Comparison of ENCODE assay signal across 10 cellular contexts in genomic region chr18:49723648-49724180, GRCh38.
DNase-seq lines count a peak whose midpoint lies in the region; ATAC-seq and TF ChIP-seq lines count a peak whose summit lies in the region.
"Had no signal": no experiment of that assay in that cellular context is flagged by ENCODE, and none has a peak within 500 bp of the region (broad histone marks: within the 10 kb centered on the region; RNA-seq: fewer than 3 reads in every experiment).

No MANE protein-coding gene starts in this region.

- BruUV-seq in PC-3 (replicated peaks; lab: Mats Ljungman, UMichigan): no TSS peak

- H3K36me3 Mint-ChIP-seq in activated T-cell treated with anti-CD3 and anti-CD28 coated beads, Interleukin-2, amount 50 U/mL, for 4 hours (ENCODE audit: insufficient read depth): no peaks in the 10 kb centered on the region

- intact Hi-C loops in PC-3 (cut with micrococcal nuclease): loop anchor here (2.0 kb wide), 2 partner anchors 33 to 161 kb away; partner anchors contain the start of gene LIPG

- H3K4me1 ChIP-seq in PC-3 (ENCODE audit: insufficient read depth, low read length): peaks cover 23% of the 10 kb centered on the region
- H3K4me1 ChIP-seq in fibroblast of lung (ENCODE audit: control insufficient read depth, extremely low read depth, insufficient read depth, low read length): peaks cover 9% of the 10 kb centered on the region
- H3K4me1 ChIP-seq in MM.1S (ENCODE audit: low read length): no peaks in the 10 kb centered on the region

- POLR2A ChIA-PET in PC-3 (lab: Charles Lee; ENCODE audit: unreplicated experiment): no interaction called here

- H3K36me3 ChIP-seq in PC-3 (ENCODE audit: low read depth, low read length): no peaks in the 10 kb centered on the region
- no peaks in the 10 kb centered on the region for H3K36me3 ChIP-seq in fibroblast of lung (ENCODE audit: control insufficient read depth, insufficient read depth, low read length)
- no peaks in the 10 kb centered on the region for H3K36me3 ChIP-seq in MM.1S (replicated peaks; ENCODE audit: insufficient read depth, low read length)

- H3K4me1 Mint-ChIP-seq in activated T-cell treated with anti-CD3 and anti-CD28 coated beads, Interleukin-2, amount 50 U/mL, for 4 hours (ENCODE audit: low read depth): peaks cover 8% of the 10 kb centered on the region

- H4K20me1 ChIP-seq in PC-3 (ENCODE audit: low read length): no peaks in the 10 kb centered on the region
- no peaks in the 10 kb centered on the region for H4K20me1 ChIP-seq in fibroblast of lung (ENCODE audit: control insufficient read depth, extremely low read depth, insufficient read depth, low read length)
- no peaks in the 10 kb centered on the region for H4K20me1 ChIP-seq in MM.1S (ENCODE audit: insufficient read depth, low read length)

- H3K79me2 ChIP-seq in PC-3 (ENCODE audit: low read length) (no peaks in the 10 kb centered on the region), fibroblast of lung (ENCODE audit: control insufficient read depth, insufficient read depth, low read length) (no peaks in the 10 kb centered on the region), MM.1S (ENCODE audit: low read length) (no peaks in the 10 kb centered on the region)

- H3K9me2 ChIP-seq in PC-3 (replicated peaks; ENCODE audit: low read length) (no peaks in the 10 kb centered on the region), MM.1S (replicated peaks; ENCODE audit: insufficient read depth, low read length) (no peaks in the 10 kb centered on the region)

- H3K4me3 Mint-ChIP-seq in activated T-cell treated with anti-CD3 and anti-CD28 coated beads, Interleukin-2, amount 50 U/mL, for 4 hours: no peak overlapping the region

- DNase-seq in activated T-cell treated with anti-CD3 and anti-CD28 coated beads, Interleukin-2, amount 50 U/mL, for 4 hours: no peak
- no peak for DNase-seq in activated T-cell treated with anti-CD3 and anti-CD28 coated beads, Interleukin-2, amount 50 U/mL, for 1 hour
- DNase-seq in PC-3 (peak; percentile 74), fibroblast of lung (ENCODE audit: low read depth in 2 of 2) (peak; percentile 78 to 87), NCI-H1417 (lab: John Stamatoyannopoulos, UW) (no peak), MM.1S (no peak)
- peak; percentile 38 for DNase-seq in stimulated activated naive CD8-positive, alpha-beta T cell treated with anti-CD3 and anti-CD28 coated beads, Interleukin-15, Interleukin-2, amounts not matched to agents 100 U/mL and 50 U/mL, for 24 hours
- DNase-seq: left ventricle myocardium superior, NCI-H226 had no signal

- TF ChIP-seq CTCF in PC-3 (conservative IDR thresholded peaks at IDR 0.05; ENCODE audit: low read depth, low read length): no peak
- TF ChIP-seq CTCF in fibroblast of lung (conservative IDR thresholded peaks at IDR 0.05 in 1 of 2, IDR thresholded peaks at IDR 0.05 in 1 of 2; ENCODE audit: low read depth in 1 of 2, low read length in 2 of 2): no peak
- TF ChIP-seq CTCF in MM.1S (IDR thresholded peaks at IDR 0.05; ENCODE audit: low read length): no peak

- H3K27me3 Mint-ChIP-seq in activated T-cell treated with anti-CD3 and anti-CD28 coated beads, Interleukin-2, amount 50 U/mL, for 4 hours (ENCODE audit: low read depth): peaks cover 19% of the 10 kb centered on the region

- H3K4me2 ChIP-seq in PC-3 (ENCODE audit: low read length) (peak overlapping the region; percentile 70), fibroblast of lung (ENCODE audit: extremely low read depth, insufficient read depth, low read length) (no peak overlapping the region), MM.1S (ENCODE audit: low read depth, low read length) (no peak overlapping the region)

- CTCF ChIA-PET in PC-3 (lab: Charles Lee): interaction anchor here (1.2 kb wide), 1 partner anchor 164 kb away, joined by 4 read pairs; no protein-coding TSS in a partner anchor

- no peaks in the 10 kb centered on the region for H3K9me3 ChIP-seq in PC-3 (ENCODE audit: low read length)
- no peaks in the 10 kb centered on the region for H3K9me3 ChIP-seq in fibroblast of lung (ENCODE audit: control insufficient read depth, insufficient read depth, low read depth, low read length)
- H3K9me3 ChIP-seq in MM.1S (replicated peaks; ENCODE audit: insufficient read depth, low read length): no peaks in the 10 kb centered on the region

- H3K27ac ChIP-seq in PC-3 (ENCODE audit: low read length): peak overlapping the region; percentile 90
- H3K27ac ChIP-seq in fibroblast of lung (ENCODE audit: insufficient read depth, low read length): no peak overlapping the region
- no peak overlapping the region for H3K27ac ChIP-seq in MM.1S (ENCODE audit: low read length)

- peak; percentile 57 to 71 for ATAC-seq in activated T-cell treated with anti-CD3 and anti-CD28 coated beads, Interleukin-2, amount 50 U/mL, for 4 hours
- ATAC-seq in PC-3: peak; percentile 83
- ATAC-seq in stimulated activated naive CD8-positive, alpha-beta T cell treated with anti-CD3 and anti-CD28 coated beads, Interleukin-15, Interleukin-2, amounts not matched to agents 100 U/mL and 50 U/mL, for 24 hours: peak; percentile 91
- no peak for ATAC-seq in HG02870 (IDR thresholded peaks at IDR 0.05; ENCODE audit: unreplicated experiment)
- ATAC-seq: left ventricle myocardium superior had no signal

- H3K9ac ChIP-seq in PC-3 (ENCODE audit: low read length): peak overlapping the region; percentile 74
- H3K9ac ChIP-seq in fibroblast of lung (ENCODE audit: insufficient read depth, low read length): no peak overlapping the region
- no peak overlapping the region for H3K9ac ChIP-seq in MM.1S (ENCODE audit: low read length)

- H2AFZ ChIP-seq in PC-3 (ENCODE audit: low read length) (0 out of 2 replicates have a peak overlapping the region, but pooled peaks have one; percentile 34), fibroblast of lung (ENCODE audit: low read length) (peak overlapping the region; percentile 7), MM.1S (ENCODE audit: low read length) (no peak overlapping the region)

- H3K4me3 ChIP-seq in PC-3 (ENCODE audit: low read length) (peak overlapping the region; percentile 7; the same call in 1 of the 2 replicates), fibroblast of lung (replicated peaks in 1 of 4; ENCODE audit: control extremely low read depth in 1 of 4, insufficient read depth in 1 of 4, low read depth in 3 of 4, low read length in 4 of 4) (no peak overlapping the region), MM.1S (ENCODE audit: low read length) (no peak overlapping the region)

- H3F3A ChIP-seq in PC-3 (ENCODE audit: low read length, unreplicated experiment) (no peaks in the 10 kb centered on the region), MM.1S (ENCODE audit: insufficient read depth, low read length) (no peaks in the 10 kb centered on the region)

- no peaks in the 10 kb centered on the region for H3K27me3 ChIP-seq in PC-3 (ENCODE audit: low read length)
- H3K27me3 ChIP-seq in fibroblast of lung (ENCODE audit: control insufficient read depth, insufficient read depth, low read length): no peaks in the 10 kb centered on the region
- no peaks in the 10 kb centered on the region for H3K27me3 ChIP-seq in MM.1S (replicated peaks; ENCODE audit: insufficient read depth, low read length)

- H3K9me3 Mint-ChIP-seq in activated T-cell treated with anti-CD3 and anti-CD28 coated beads, Interleukin-2, amount 50 U/mL, for 4 hours: no peaks in the 10 kb centered on the region

Comparison
In these comparisons a context has a peak if more than half of its experiments do, and no peak if none do; other contexts are left out.
1. DNase-seq: peak in PC-3 (single experiment), fibroblast of lung (2 of 2) and stimulated activated naive CD8-positive, alpha-beta T cell treated with anti-CD3 and anti-CD28 coated beads, Interleukin-15, Interleukin-2, amounts not matched to agents 100 U/mL and 50 U/mL, for 24 hours (single experiment); none in activated T-cell treated with anti-CD3 and anti-CD28 coated beads, Interleukin-2, amount 50 U/mL, for 4 hours (single experiment), activated T-cell treated with anti-CD3 and anti-CD28 coated beads, Interleukin-2, amount 50 U/mL, for 1 hour (single experiment), NCI-H1417 (0 of 3) and MM.1S (single experiment).